20 cellular contexts compared by ENCODE assay signal in genomic region chr11:111538407-111539114, GRCh38. TPM values are rescaled to one million over a fixed set of nuclear protein-coding genes. Genes with fewer than 3 reads are reported as not detected.
DNase-seq lines count a peak whose midpoint lies in the region; ATAC-seq and TF ChIP-seq lines count a peak whose summit lies in the region.
"Had no signal": no experiment of that assay in that cellular context is flagged by ENCODE, and none has a peak within 500 bp of the region (broad histone marks: within the 10 kb centered on the region; RNA-seq: fewer than 3 reads in every experiment).

No MANE protein-coding gene starts in this region.

- no peaks in the 10 kb centered on the region for H3K27me3 ChIP-seq in smooth muscle cell (ENCODE audit: low read depth)
- no peaks in the 10 kb centered on the region for H3K27me3 ChIP-seq in brain microvascular endothelial cell (replicated peaks)

- H3K4me3 ChIP-seq in smooth muscle cell (no peak overlapping the region), brain microvascular endothelial cell (ENCODE audit: low read depth, low read length) (no peak overlapping the region)
- H3K4me3 ChIP-seq: esophagus muscularis mucosa had no signal

- H3K9me3 ChIP-seq in smooth muscle cell (replicated peaks; ENCODE audit: low read depth), result no peaks in the 10 kb centered on the region
- H3K9me3 ChIP-seq: esophagus muscularis mucosa had no signal

- CTCF ChIA-PET in activated CD4-positive, alpha-beta T cell treated with anti-CD3 and anti-CD28 coated beads for 36 hours (lab: Charles Lee), result interaction anchor here (0.5 to 0.8 kb wide), 3 partner anchors 25 to 536 kb away, joined by 3 read pairs; no protein-coding TSS in a partner anchor

- H3K4me2 ChIP-seq in smooth muscle cell, result no peak overlapping the region

- no peak overlapping the region for H3K9ac ChIP-seq in smooth muscle cell (ENCODE audit: low read depth)

- H3K27ac ChIP-seq in smooth muscle cell (ENCODE audit: low read depth), result peak overlapping the region; percentile 10
- H3K27ac ChIP-seq in brain microvascular endothelial cell, result no peak overlapping the region
- H3K27ac ChIP-seq: esophagus muscularis mucosa, HL-60 had no signal

- H3F3A ChIP-seq in smooth muscle cell (ENCODE audit: low read depth), result peaks cover 3% of the 10 kb centered on the region

- peaks cover 3% of the 10 kb centered on the region for H3K9me3 Mint-ChIP-seq in activated CD4-positive, alpha-beta T cell treated with anti-CD3 and anti-CD28 coated beads for 36 hours (ENCODE audit: low read depth)
- H3K9me3 Mint-ChIP-seq in effector memory CD8-positive, alpha-beta T cell, result no peaks in the 10 kb centered on the region
- H3K9me3 Mint-ChIP-seq: neural crest cell had no signal

- peaks cover 27% of the 10 kb centered on the region for H3K4me1 Mint-ChIP-seq in activated CD4-positive, alpha-beta T cell treated with anti-CD3 and anti-CD28 coated beads for 36 hours
- peaks cover 18% of the 10 kb centered on the region in 2 donors for H3K4me1 Mint-ChIP-seq in effector memory CD8-positive, alpha-beta T cell (ENCODE audit: low read depth in 2 of 2)

- peaks cover 16% of the 10 kb centered on the region for H4K20me1 ChIP-seq in smooth muscle cell (ENCODE audit: low read depth)

- TF ChIP-seq CTCF in smooth muscle cell (IDR thresholded peaks at IDR 0.05; ENCODE audit: borderline replicate concordance, insufficient read depth, poor library complexity, severe bottlenecking) (no peak), brain microvascular endothelial cell (IDR thresholded peaks at IDR 0.05; ENCODE audit: low read depth, low read length, missing control alignments) (no peak)

- peak overlapping the region; percentile 83 for H3K27ac Mint-ChIP-seq in activated CD4-positive, alpha-beta T cell treated with anti-CD3 and anti-CD28 coated beads for 36 hours
- no peak overlapping the region for H3K27ac Mint-ChIP-seq in effector memory CD8-positive, alpha-beta T cell

- H2AFZ ChIP-seq in smooth muscle cell (ENCODE audit: low read depth), result no peak overlapping the region

- no peak overlapping the region for H3K4me3 Mint-ChIP-seq in activated CD4-positive, alpha-beta T cell treated with anti-CD3 and anti-CD28 coated beads for 36 hours
- H3K4me3 Mint-ChIP-seq in effector memory CD8-positive, alpha-beta T cell, result no peak overlapping the region

- ATAC-seq in activated CD4-positive, alpha-beta T cell treated with anti-CD3 and anti-CD28 coated beads for 36 hours, result peak; percentile 74
- peak; percentile 15 for ATAC-seq in effector memory CD8-positive, alpha-beta T cell (replicated peaks)
- no peak for ATAC-seq in GM21526 (IDR thresholded peaks at IDR 0.05; ENCODE audit: low FRiP score, unreplicated experiment)

- 96% methylated on average over 1 of the region's 1 CpG for WGBS in smooth muscle cell (ENCODE audit: low lambda C conversion rate)

- in situ Hi-C loops in brain microvascular endothelial cell (cut with HindIII; ENCODE audit: low pct_ligation_motif_present, low sequenced_read_pairs), result no loop called here

- peaks cover 54% of the 10 kb centered on the region for H3K27me3 Mint-ChIP-seq in activated CD4-positive, alpha-beta T cell treated with anti-CD3 and anti-CD28 coated beads for 36 hours
- peaks cover 85 to 94% of the 10 kb centered on the region in 2 donors for H3K27me3 Mint-ChIP-seq in effector memory CD8-positive, alpha-beta T cell

- no peaks in the 10 kb centered on the region for H3K36me3 Mint-ChIP-seq in activated CD4-positive, alpha-beta T cell treated with anti-CD3 and anti-CD28 coated beads for 36 hours (ENCODE audit: low read depth)
- no peaks in the 10 kb centered on the region for H3K36me3 Mint-ChIP-seq in effector memory CD8-positive, alpha-beta T cell (ENCODE audit: insufficient read depth)

- H3K4me1 ChIP-seq in smooth muscle cell (ENCODE audit: low read depth), result peaks cover 18% of the 10 kb centered on the region

- DNase-seq in activated CD4-positive, alpha-beta T cell treated with anti-CD3 and anti-CD28 coated beads for 36 hours, result no peak
- DNase-seq in activated CD4-positive, alpha-beta T cell treated with anti-CD3 and anti-CD28 coated beads, Interleukin-2, amount 50 U/mL, for 48 hours, result no peak
- DNase-seq in M059J (ENCODE audit: low read depth) (peak; percentile 72), smooth muscle cell (lab: John Stamatoyannopoulos, UW; ENCODE audit: unreplicated experiment) (no peak), brain microvascular endothelial cell (no peak), SIG-M5 treated with dmso at 0.1 percent for 504 hours (lab: John Stamatoyannopoulos, UW; ENCODE audit: unreplicated experiment) (no peak)
- no peak for DNase-seq in effector memory CD8-positive, alpha-beta T cell
- DNase-seq: anterior cingulate cortex; cortex of kidney; hippocampal formation; NCI-H2081; NCI-H748 treated with DMSO at 0.1 percent for 48 hours; SHP77; stimulated activated naive CD4-positive, alpha-beta T cell treated with Interleukin-2 at 50 U/mL for 16 hours had no signal

- intact Hi-C loops in activated CD4-positive, alpha-beta T cell treated with anti-CD3 and anti-CD28 coated beads for 36 hours (cut with DNase I, micrococcal nuclease), result loop anchor here in 1 of 2 experiments (1.0 kb wide), 1 partner anchor 10 kb away; no protein-coding TSS in a partner anchor

- H3K79me2 ChIP-seq in smooth muscle cell (ENCODE audit: low read depth), result no peaks in the 10 kb centered on the region

- POLR2A ChIA-PET in activated CD4-positive, alpha-beta T cell treated with anti-CD3 and anti-CD28 coated beads for 36 hours (lab: Charles Lee), result interaction anchor here (0.5 kb wide), 1 partner anchor 42 kb away, joined by 5 read pairs; no protein-coding TSS in a partner anchor

- H3K36me3 ChIP-seq in smooth muscle cell (ENCODE audit: low read depth) (no peaks in the 10 kb centered on the region), brain microvascular endothelial cell (replicated peaks) (no peaks in the 10 kb centered on the region)
- H3K36me3 ChIP-seq: esophagus muscularis mucosa had no signal

RNA-seq across cellular contexts. Expression of gene LAYN, which starts 2.0 kb away (rescaled TPM):
- total RNA-seq in activated CD4-positive, alpha-beta T cell treated with anti-CD3 and anti-CD28 coated beads for 36 hours, result 1 to 10 TPM; 5.5 to 5.6 TPM
- total RNA-seq in M059J (2014; rRNA removed; shearing (Covaris generic)), result 108 and 113 TPM in 2 replicates
- 61.0 and 67.4 TPM in 2 replicates for total RNA-seq in smooth muscle cell
- polyA plus RNA-seq in smooth muscle cell, result 52.6 and 64.5 TPM in 2 replicates

RNA-seq across cellular contexts. Expression of gene HOATZ, which starts 24.0 kb away (rescaled TPM):
- not detected for total RNA-seq in activated CD4-positive, alpha-beta T cell treated with anti-CD3 and anti-CD28 coated beads for 36 hours
- not detected in 2 replicates for total RNA-seq in M059J (2014; rRNA removed; shearing (Covaris generic))
- 0.85 TPM in 1 of 2 replicates, not detected in the other for total RNA-seq in smooth muscle cell
- 1.2 and 1.5 TPM in 2 replicates for polyA plus RNA-seq in smooth muscle cell
- total RNA-seq: esophagus muscularis mucosa, H7, liver, neural crest cell had no signal
- polyA plus RNA-seq: liver had no signal

RNA-seq across cellular contexts. Expression of gene BTG4, which starts 26.4 kb away (rescaled TPM):
- total RNA-seq in activated CD4-positive, alpha-beta T cell treated with anti-CD3 and anti-CD28 coated beads for 36 hours, result not detected
- total RNA-seq in M059J (2014; rRNA removed; shearing (Covaris generic)), result not detected in 2 replicates
- not detected in 2 replicates for total RNA-seq in smooth muscle cell
- polyA plus RNA-seq in smooth muscle cell, result 0.21 and 0.47 TPM in 2 replicates
- total RNA-seq: esophagus muscularis mucosa, H7, liver, neural crest cell had no signal
- polyA plus RNA-seq: liver had no signal
